In genomic region chr19:17967258-17968051, GRCh38 we compare ENCODE assay signal across 1 cellular context.
TF ChIP-seq lines count a peak whose summit lies in the region.

No MANE protein-coding gene starts in this region.

TF ChIP-seq in endothelial cell of umbilical vein, 7 proteins besides CTCF, POLR2A, EP300 and RAD21:
- TF ChIP-seq EZH2 (IDR thresholded peaks at IDR 0.05; ENCODE audit: borderline replicate concordance, low read depth, low read length, severe bottlenecking) (peak; percentile 45), POLR2AphosphoS5 (IDR thresholded peaks at IDR 0.05; ENCODE audit: insufficient read depth, low read depth, low read length) (no peak)
TF ChIP-seq in endothelial cell of umbilical vein: peak in this region for 1.
